Comparison of ENCODE assay signal across 13 cellular contexts in the genomic region with DNA sequence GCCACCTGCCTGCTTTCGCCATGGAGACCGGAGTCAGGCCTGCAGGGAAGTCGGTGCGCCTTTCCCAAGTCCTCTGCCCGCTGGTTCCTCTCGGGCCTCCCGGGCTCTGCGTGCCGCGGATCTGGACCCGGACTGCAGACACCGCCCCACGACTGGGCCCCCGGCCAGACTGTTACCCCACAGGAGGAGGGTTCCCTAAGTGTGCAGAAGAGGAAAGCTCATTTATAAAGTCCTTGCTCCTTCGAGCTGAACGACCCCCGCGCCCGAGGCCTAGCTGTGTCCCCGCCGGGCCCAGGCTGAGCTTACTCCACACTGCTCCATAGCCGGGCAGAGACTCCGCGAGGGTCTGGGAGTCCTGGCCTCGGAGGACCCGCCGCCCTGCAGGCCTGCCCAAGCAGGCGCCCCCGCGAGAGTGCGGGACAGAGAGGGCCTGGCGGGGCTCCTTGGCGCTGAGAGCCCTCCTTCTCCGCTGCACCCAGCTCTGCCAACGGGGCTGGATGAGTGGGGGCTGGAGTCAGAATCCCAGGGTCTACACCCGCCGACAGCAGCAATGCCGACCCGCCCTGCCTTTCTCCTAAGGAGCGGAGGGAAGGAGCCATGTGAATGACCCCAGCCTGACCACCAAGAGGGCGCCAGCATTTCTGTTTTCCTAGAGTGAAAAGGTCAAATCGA. TPM values are rescaled to one million over a fixed set of nuclear protein-coding genes. Genes with fewer than 3 reads are reported as not detected.
DNase-seq lines count a peak whose midpoint lies in the region; ATAC-seq and TF ChIP-seq lines count a peak whose summit lies in the region.
"Had no signal": no experiment of that assay in that cellular context is flagged by ENCODE, and none has a peak within 500 bp of the region (broad histone marks: within the 10 kb centered on the region; RNA-seq: fewer than 3 reads in every experiment).

No MANE protein-coding gene starts in this region.

- no peaks in the 10 kb centered on the region for H3K36me3 Mint-ChIP-seq in endodermal cell (ENCODE audit: low read depth)

- H3K23ac ChIP-seq in neuronal stem cell (ENCODE audit: low read depth, low read length, poor library complexity) = peak overlapping the region; percentile 57

- H3K9me3 Mint-ChIP-seq in endodermal cell = no peaks in the 10 kb centered on the region
- H3K9me3 Mint-ChIP-seq: dendritic cell treated with granulocyte-macrophage colony-stimulating factor and Interleukin-4, amounts not matched to agents 40 ng/mL and 50 ng/mL, for 4 days had no signal

- peak overlapping the region; percentile 2 for H3K14ac ChIP-seq in neuronal stem cell (ENCODE audit: low read length)

- H3K79me1 ChIP-seq in neuronal stem cell (ENCODE audit: low read depth, low read length) = no peaks in the 10 kb centered on the region

- no peaks in the 10 kb centered on the region for H4K20me1 ChIP-seq in Karpas-422 (ENCODE audit: insufficient read depth, low read depth, low read length)

- TF ChIP-seq CTCF in endodermal cell (conservative IDR thresholded peaks at IDR 0.05) (no peak), RWPE1 (conservative IDR thresholded peaks at IDR 0.05; ENCODE audit: low read depth) (no peak)

- peak overlapping the region; percentile 37 for H3K4me3 Mint-ChIP-seq in endodermal cell
- H3K4me3 Mint-ChIP-seq: dendritic cell treated with granulocyte-macrophage colony-stimulating factor and Interleukin-4, amounts not matched to agents 40 ng/mL and 50 ng/mL, for 4 days had no signal

- no peak for ATAC-seq in GM19023 (IDR thresholded peaks at IDR 0.05; ENCODE audit: unreplicated experiment)

- no peak overlapping the region for H3K4ac ChIP-seq in neuronal stem cell (ENCODE audit: low read length)

- H2BK5ac ChIP-seq in neuronal stem cell (ENCODE audit: low read length) = peak overlapping the region; percentile 56

- WGBS in endodermal cell (ENCODE audit: insufficient coverage in 1 of 2, insufficient read length in 1 of 2), 2 experiments = 4 to 10% methylated on average over 19 to 42 of the region's 42 CpGs
- no CpG with 5 or more reads among the region's 42 CpGs for WGBS in neuronal stem cell (ENCODE audit: extremely low coverage in 2 of 2, insufficient read length in 2 of 2, insufficient replicate concordance in 1 of 2), 2 donors

- H3K27ac Mint-ChIP-seq in endodermal cell = no peak overlapping the region
- H3K27ac Mint-ChIP-seq: CD14-positive monocyte; dendritic cell treated with granulocyte-macrophage colony-stimulating factor and Interleukin-4, amounts not matched to agents 40 ng/mL and 50 ng/mL, for 4 days had no signal

- peak overlapping the region; percentile 40 for H2AK5ac ChIP-seq in neuronal stem cell (ENCODE audit: low read depth, low read length)

- H2AFZ ChIP-seq in neuronal stem cell (ENCODE audit: low read length) (peak overlapping the region; percentile 74), Karpas-422 (ENCODE audit: low read length) (no peak overlapping the region)

- peaks cover 22% of the 10 kb centered on the region for H3K4me1 ChIP-seq in HUES6 (ENCODE audit: control insufficient read depth, insufficient read depth, low read length)
- peaks cover 4% of the 10 kb centered on the region for H3K4me1 ChIP-seq in endodermal cell (ENCODE audit: control insufficient read depth, insufficient read depth, low read length)
- peaks cover 0 to 62% of the 10 kb centered on the region in 2 donors for H3K4me1 ChIP-seq in neuronal stem cell (ENCODE audit: control insufficient read depth in 2 of 2, insufficient read depth in 1 of 2, low read depth in 1 of 2, low read length in 2 of 2)
- no peaks in the 10 kb centered on the region for H3K4me1 ChIP-seq in Karpas-422 (ENCODE audit: low read length)

- H2BK15ac ChIP-seq in neuronal stem cell (ENCODE audit: low read length) = no peak overlapping the region

- H3K27me3 ChIP-seq in HUES6 (ENCODE audit: control insufficient read depth, insufficient read depth, low read length) (peaks cover 100% of the 10 kb centered on the region), endodermal cell (ENCODE audit: control insufficient read depth, insufficient read depth, low read length, poor library complexity, severe bottlenecking) (peaks cover 100% of the 10 kb centered on the region), neuronal stem cell (ENCODE audit: control insufficient read depth in 3 of 3, insufficient read depth in 3 of 3, low read depth in 1 of 3, low read length in 3 of 3) (peaks cover 0 to 94% (median 73%) of the 10 kb centered on the region in 3 experiments), Karpas-422 (ENCODE audit: low read length) (no peaks in the 10 kb centered on the region)

- peak overlapping the region; percentile 52 for H3K18ac ChIP-seq in neuronal stem cell (ENCODE audit: low read length)

- no peak overlapping the region for H2BK12ac ChIP-seq in neuronal stem cell (ENCODE audit: low read length)

- peaks cover 100% of the 10 kb centered on the region for H3K27me3 Mint-ChIP-seq in endodermal cell (ENCODE audit: insufficient read depth)

- H3K4me3 ChIP-seq in HUES6 (ENCODE audit: low read depth, low read length) = peak overlapping the region; percentile 56
- H3K4me3 ChIP-seq in endodermal cell (ENCODE audit: low read length) = peak overlapping the region; percentile 53
- H3K4me3 ChIP-seq in neuronal stem cell (ENCODE audit: low read length in 2 of 2) = peak overlapping the region in 1 of 2 donors; percentile 59
- H3K4me3 ChIP-seq in Karpas-422 (ENCODE audit: low read length) = no peak overlapping the region

- no peak overlapping the region for H3K27ac ChIP-seq in HUES6 (ENCODE audit: low read depth, low read length)
- H3K27ac ChIP-seq in endodermal cell (ENCODE audit: low read depth, low read length) = peak overlapping the region; percentile 96
- no peak overlapping the region for H3K27ac ChIP-seq in neuronal stem cell (replicated peaks; ENCODE audit: low read length)
- H3K27ac ChIP-seq in Karpas-422 (ENCODE audit: low read length) = no peak overlapping the region
- H3K27ac ChIP-seq in RWPE1 = no peak overlapping the region

- peak overlapping the region; percentile 60 for H3K4me2 ChIP-seq in neuronal stem cell (ENCODE audit: insufficient read depth, low read length, poor library complexity, severe bottlenecking)
- H3K4me2 ChIP-seq in Karpas-422 (ENCODE audit: low read depth, low read length, poor library complexity, severe bottlenecking) = no peak overlapping the region

- no peaks in the 10 kb centered on the region for H3K9me2 ChIP-seq in Karpas-422 (replicated peaks; ENCODE audit: insufficient read depth, low read length)

- POLR2A ChIA-PET in RWPE1 (lab: Yijun Ruan, JAX; ENCODE audit: low non-redundant PET) = no interaction called here

- CTCF ChIA-PET in RWPE1 (lab: Yijun Ruan, JAX) = no interaction called here

- H3K36me3 ChIP-seq in HUES6 (ENCODE audit: control insufficient read depth, insufficient read depth, low read length) = no peaks in the 10 kb centered on the region
- H3K36me3 ChIP-seq in endodermal cell (ENCODE audit: control insufficient read depth, insufficient read depth, low read length) = no peaks in the 10 kb centered on the region
- H3K36me3 ChIP-seq in neuronal stem cell (replicated peaks in 1 of 2; ENCODE audit: control insufficient read depth in 2 of 2, insufficient read depth in 2 of 2, low read length in 2 of 2) = peaks cover 0 to 49% of the 10 kb centered on the region in 2 donors
- H3K36me3 ChIP-seq in Karpas-422 (ENCODE audit: insufficient read depth, low read length) = no peaks in the 10 kb centered on the region

- peak; percentile 58 for DNase-seq in G401 (ENCODE audit: low spot score)
- peak; percentile 77 for DNase-seq in endodermal cell
- no peak for DNase-seq in neuronal stem cell (ENCODE audit: low spot score)
- DNase-seq in Karpas-422 = no peak
- no peak for DNase-seq in RWPE1 (ENCODE audit: low spot score)
- DNase-seq in NCI-H748 (lab: John Stamatoyannopoulos, UW; ENCODE audit: unreplicated experiment) = no peak
- DNase-seq: activated T-cell treated with anti-CD3 and anti-CD28 coated beads, Interleukin-2, amount 50 U/mL, for 1 hour; anterior cingulate cortex had no signal

- in situ Hi-C loops in G401 (cut with HindIII; ENCODE audit: low sequenced_read_pairs) = no loop called here

- H4K91ac ChIP-seq in neuronal stem cell (ENCODE audit: low read depth, low read length, poor library complexity) = no peak overlapping the region

- no peaks in the 10 kb centered on the region for H3K9me3 ChIP-seq in HUES6 (ENCODE audit: control insufficient read depth, insufficient read depth, low read depth, low read length)
- no peaks in the 10 kb centered on the region for H3K9me3 ChIP-seq in endodermal cell (ENCODE audit: control insufficient read depth, low read length)
- peaks cover 0 to 4% of the 10 kb centered on the region in 2 donors for H3K9me3 ChIP-seq in neuronal stem cell (replicated peaks in 1 of 2; ENCODE audit: control insufficient read depth in 2 of 2, insufficient read depth in 1 of 2, low read depth in 1 of 2, low read length in 2 of 2)
- no peaks in the 10 kb centered on the region for H3K9me3 ChIP-seq in Karpas-422 (ENCODE audit: low read length)

- H3K79me2 ChIP-seq in Karpas-422 (ENCODE audit: low read length) = no peaks in the 10 kb centered on the region

- peaks cover 10% of the 10 kb centered on the region for H3K4me1 Mint-ChIP-seq in endodermal cell

- H3K9ac ChIP-seq in HUES6 (ENCODE audit: low read length) (no peak overlapping the region), endodermal cell (ENCODE audit: extremely low read depth, low read length, poor library complexity, severe bottlenecking) (no peak overlapping the region), neuronal stem cell (ENCODE audit: low read depth, low read length, poor library complexity) (no peak overlapping the region), Karpas-422 (ENCODE audit: low read length) (no peak overlapping the region)

- no peak overlapping the region for H4K8ac ChIP-seq in neuronal stem cell (ENCODE audit: low read depth, low read length)

- no peak overlapping the region for H2BK120ac ChIP-seq in neuronal stem cell (ENCODE audit: low read depth, low read length)

RNA-seq across cellular contexts. Expression of gene EN2, which starts 8.3 kb away (rescaled TPM):
- not detected in 2 replicates for total RNA-seq in G401 (2014; rRNA removed; shearing (Covaris generic))
- not detected for total RNA-seq in endodermal cell
- 16.1 TPM for polyA plus RNA-seq in endodermal cell (2013, experiment 1 of 2)
- polyA plus RNA-seq in endodermal cell (2013, experiment 2 of 2) = 19.3 TPM
- polyA plus RNA-seq in neuronal stem cell (2013, experiment 1 of 2) = not detected
- not detected for polyA plus RNA-seq in neuronal stem cell (2013, experiment 2 of 2)
- total RNA-seq in Karpas-422 (2014; rRNA removed; shearing (Covaris generic); ENCODE audit: low replicate concordance) = not detected in 2 replicates
- total RNA-seq: T-helper 1 cell treated with Interleukin-12 subunit alpha and Interleukin-12 subunit beta and Interleukin-4 antibody, amounts not matched to agents 30 ng/mL and 1 ng/mL, for 36 hours had no signal
- polyA plus RNA-seq: CD14-positive monocyte had no signal

Comparison
In these comparisons a context has a peak if more than half of its experiments do, and no peak if none do; other contexts are left out.
1. DNase-seq: peak in G401 (single experiment) and endodermal cell (single experiment); none in neuronal stem cell (single experiment), Karpas-422 (single experiment), RWPE1 (single experiment) and NCI-H748 (single experiment).